1 cellular context compared by ENCODE assay signal in genomic region chr20:53077373-53078205, GRCh38.
TF ChIP-seq lines count a peak whose summit lies in the region.

No MANE protein-coding gene starts in this region.

TF ChIP-seq in HepG2, 621 proteins besides CTCF, POLR2A, EP300 and RAD21 (continued from another document and continues in another):
- TF ChIP-seq HNF1B (CRISPR knock-in tag; IDR thresholded peaks at IDR 0.05): peak; percentile 59; the same call in 1 of the 2 replicates
- no peak for TF ChIP-seq ZNF468 (CRISPR knock-in tag; IDR thresholded peaks at IDR 0.05)
- peak; percentile 90; the same call in 1 of the 2 replicates for TF ChIP-seq ZNF614 (CRISPR knock-in tag; IDR thresholded peaks at IDR 0.05; ENCODE audit: borderline replicate concordance)
- TF ChIP-seq POGK (CRISPR knock-in tag; conservative IDR thresholded peaks at IDR 0.05): peak; percentile 82; the same call in 1 of the 2 replicates
- no peak for TF ChIP-seq CREB3 (CRISPR knock-in tag; IDR thresholded peaks at IDR 0.05)
- TF ChIP-seq ZNF557 (CRISPR knock-in tag; IDR thresholded peaks at IDR 0.05): peak; percentile 88
- no peak for TF ChIP-seq ZNF530 (CRISPR knock-in tag; IDR thresholded peaks at IDR 0.05; ENCODE audit: low read depth)
- TF ChIP-seq PBX2 (CRISPR knock-in tag; IDR thresholded peaks at IDR 0.05): peak; percentile 53; the same call in 1 of the 2 replicates
- peak; percentile 45; the same call in 1 of the 2 replicates for TF ChIP-seq ZNF512B (CRISPR knock-in tag; IDR thresholded peaks at IDR 0.05; ENCODE audit: borderline replicate concordance)
- no peak for TF ChIP-seq PHF20 (CRISPR knock-in tag; IDR thresholded peaks at IDR 0.05)
- no peak for TF ChIP-seq NFKB2 (CRISPR knock-in tag; IDR thresholded peaks at IDR 0.05; ENCODE audit: borderline replicate concordance)
- TF ChIP-seq KDM1A (CRISPR knock-in tag; IDR thresholded peaks at IDR 0.05): 0 out of 2 replicates have a peak, but pooled peaks have one; percentile 4
- TF ChIP-seq ZNF343 (CRISPR knock-in tag; IDR thresholded peaks at IDR 0.05): no peak
- TF ChIP-seq RXRA (CRISPR knock-in tag; IDR thresholded peaks at IDR 0.05): peak; percentile 76; the same call in 1 of the 2 replicates
- TF ChIP-seq ZBTB21 (CRISPR knock-in tag; IDR thresholded peaks at IDR 0.05): 0 out of 2 replicates have a peak, but pooled peaks have one; percentile 12
- peak; percentile 90; the same call in 1 of the 2 replicates for TF ChIP-seq RELA (CRISPR knock-in tag; IDR thresholded peaks at IDR 0.05)
- 0 out of 2 replicates have a peak, but pooled peaks have one; percentile 49 for TF ChIP-seq ZNF224 (CRISPR knock-in tag; IDR thresholded peaks at IDR 0.05)
- TF ChIP-seq CBX5 (CRISPR knock-in tag; IDR thresholded peaks at IDR 0.05; ENCODE audit: borderline replicate concordance): peak; percentile 71; the same call in 1 of the 2 replicates
- TF ChIP-seq NR2F6 (IDR thresholded peaks at IDR 0.05): peak; percentile 89
- peak; percentile 89 for TF ChIP-seq NR2F6 (CRISPR knock-in tag; IDR thresholded peaks at IDR 0.05)
- peak; percentile 54; the same call in 1 of the 2 replicates for TF ChIP-seq ZNF547 (CRISPR knock-in tag; IDR thresholded peaks at IDR 0.05)
- TF ChIP-seq HMG20A (CRISPR knock-in tag; IDR thresholded peaks at IDR 0.05; ENCODE audit: borderline replicate concordance): peak; percentile 88
- peak; percentile 26; the same call in 1 of the 2 replicates for TF ChIP-seq ZNF292 (CRISPR knock-in tag; IDR thresholded peaks at IDR 0.05; ENCODE audit: borderline replicate concordance, low read depth)
- no peak for TF ChIP-seq ZSCAN31 (CRISPR knock-in tag; IDR thresholded peaks at IDR 0.05; ENCODE audit: low read depth)
- TF ChIP-seq SKIL (CRISPR knock-in tag; IDR thresholded peaks at IDR 0.05; ENCODE audit: borderline replicate concordance): peak; percentile 70; the same call in 1 of the 2 replicates
- TF ChIP-seq SALL1 (CRISPR knock-in tag; IDR thresholded peaks at IDR 0.05): peak; percentile 92
- 0 out of 2 replicates have a peak, but pooled peaks have one; percentile 59 for TF ChIP-seq KLF6 (CRISPR knock-in tag; IDR thresholded peaks at IDR 0.05)
- TF ChIP-seq FOXC1 (CRISPR knock-in tag; IDR thresholded peaks at IDR 0.05; ENCODE audit: borderline replicate concordance): no peak
- peak; percentile 57; the same call in 1 of the 2 replicates for TF ChIP-seq GLI4 (CRISPR knock-in tag; IDR thresholded peaks at IDR 0.05; ENCODE audit: borderline replicate concordance)
- TF ChIP-seq GATAD1 (CRISPR knock-in tag; IDR thresholded peaks at IDR 0.05): peak; percentile 38; the same call in 1 of the 2 replicates
- TF ChIP-seq SAP130 (CRISPR knock-in tag; IDR thresholded peaks at IDR 0.05; ENCODE audit: low read depth): peak; percentile 80
- TF ChIP-seq LCORL (IDR thresholded peaks at IDR 0.05): peak; percentile 32; the same call in 1 of the 2 replicates
- peak; percentile 82 for TF ChIP-seq LCORL (CRISPR knock-in tag; IDR thresholded peaks at IDR 0.05)
- peak; percentile 48; the same call in 1 of the 2 replicates for TF ChIP-seq YEATS2 (CRISPR knock-in tag; IDR thresholded peaks at IDR 0.05; ENCODE audit: borderline replicate concordance)
- TF ChIP-seq ZNF362 (CRISPR knock-in tag; IDR thresholded peaks at IDR 0.05; ENCODE audit: borderline replicate concordance): peak; percentile 56; the same call in 1 of the 2 replicates
- peak; percentile 96 for TF ChIP-seq ZNF775 (CRISPR knock-in tag; IDR thresholded peaks at IDR 0.05; ENCODE audit: borderline replicate concordance)
- TF ChIP-seq ZNF335 (CRISPR knock-in tag; IDR thresholded peaks at IDR 0.05): peak; percentile 70; the same call in 1 of the 2 replicates
- TF ChIP-seq SP140L (CRISPR knock-in tag; IDR thresholded peaks at IDR 0.05; ENCODE audit: borderline replicate concordance): peak; percentile 75; the same call in 1 of the 2 replicates
- TF ChIP-seq ZNF562 (CRISPR knock-in tag; IDR thresholded peaks at IDR 0.05; ENCODE audit: borderline replicate concordance): no peak
- peak; percentile 89 for TF ChIP-seq RARA (CRISPR knock-in tag; IDR thresholded peaks at IDR 0.05)
- TF ChIP-seq MEF2D (CRISPR knock-in tag; IDR thresholded peaks at IDR 0.05): peak; percentile 75; the same call in 1 of the 2 replicates
- TF ChIP-seq STAT5B (CRISPR knock-in tag; IDR thresholded peaks at IDR 0.05): no peak
- no peak for TF ChIP-seq AFF4 (CRISPR knock-in tag; IDR thresholded peaks at IDR 0.05)
- peak; percentile 92 for TF ChIP-seq SOX13 (IDR thresholded peaks at IDR 0.05)
- peak in 1 of 2 experiments; percentile 98; a peak in 2 of 4 replicates for TF ChIP-seq SOX13 (CRISPR knock-in tag; conservative IDR thresholded peaks at IDR 0.05 in 1 of 2, IDR thresholded peaks at IDR 0.05 in 1 of 2)
- no peak for TF ChIP-seq GPN1 (CRISPR knock-in tag; IDR thresholded peaks at IDR 0.05; ENCODE audit: borderline replicate concordance)
- peak; percentile 67; the same call in 1 of the 2 replicates for TF ChIP-seq ZNF121 (CRISPR knock-in tag; IDR thresholded peaks at IDR 0.05)
- peak; percentile 76; the same call in 1 of the 2 replicates for TF ChIP-seq ZNF580 (CRISPR knock-in tag; IDR thresholded peaks at IDR 0.05; ENCODE audit: borderline replicate concordance, low read depth)
- TF ChIP-seq CBFB (CRISPR knock-in tag; IDR thresholded peaks at IDR 0.05): no peak
- peak; percentile 87 for TF ChIP-seq CEBPG (CRISPR knock-in tag; IDR thresholded peaks at IDR 0.05)
- no peak for TF ChIP-seq TOPORS (CRISPR knock-in tag; IDR thresholded peaks at IDR 0.05)
- peak; percentile 69; the same call in 1 of the 2 replicates for TF ChIP-seq ZNF331 (CRISPR knock-in tag; IDR thresholded peaks at IDR 0.05)
- TF ChIP-seq ZNF251 (CRISPR knock-in tag; IDR thresholded peaks at IDR 0.05): no peak
- peak; percentile 48; the same call in 1 of the 2 replicates for TF ChIP-seq GABPB1 (CRISPR knock-in tag; IDR thresholded peaks at IDR 0.05)
- TF ChIP-seq ZNF510 (CRISPR knock-in tag; IDR thresholded peaks at IDR 0.05; ENCODE audit: low read depth): no peak
